8 cellular contexts compared by ENCODE assay signal in genomic region chr1:47437518-47438320, GRCh38. TPM values are rescaled to one million over a fixed set of nuclear protein-coding genes. Genes with fewer than 3 reads are reported as not detected.
A peak's percentile ranks its signal among the peaks of the same experiment; 100 is the strongest.
DNase-seq lines count a peak whose midpoint lies in the region; ATAC-seq and TF ChIP-seq lines count a peak whose summit lies in the region.

Gene FOXD2, plus strand, starts transcription at chr1:47438044. Its CDS starts 92 bp downstream, at chr1:47438136.

- H3K27ac ChIP-seq in SU-DHL-6 (ENCODE audit: low read depth, low read length) = peak within 1 kb of the TSS; percentile 78
- H3K27ac ChIP-seq in right cardiac atrium (ENCODE audit: low read length) = no peak within 1 kb of the TSS

- H3K9me2 ChIP-seq in SU-DHL-6 (replicated peaks; ENCODE audit: insufficient read depth, low read length) = no peaks in the 10 kb centered on the region

- intact Hi-C loops in right cardiac atrium (cut with DNase I) = loop anchor here in 3 of 4 donors (5.0 to 10.0 kb wide), 4 partner anchors 253 to 290 kb away; no protein-coding TSS in a partner anchor

- no peaks in the 10 kb centered on the region for H3K27me3 ChIP-seq in SU-DHL-6 (ENCODE audit: low read length)
- peaks cover 52% of the 10 kb centered on the region for H3K27me3 ChIP-seq in adipocyte (replicated peaks; ENCODE audit: control insufficient read depth, insufficient read depth, low read length)
- H3K27me3 ChIP-seq in right cardiac atrium (ENCODE audit: control insufficient read depth, insufficient read depth) = peaks cover 3% of the 10 kb centered on the region

- no peaks in the 10 kb centered on the region for H4K20me1 ChIP-seq in SU-DHL-6 (ENCODE audit: low read depth, low read length)

- H3K36me3 ChIP-seq in SU-DHL-6 (ENCODE audit: low read length) (no peaks in the 10 kb centered on the region), adipocyte (ENCODE audit: control insufficient read depth, insufficient read depth, low read length, severe bottlenecking) (no peaks in the 10 kb centered on the region)

- TF ChIP-seq CTCF in GM12875 (IDR thresholded peaks at IDR 0.05; ENCODE audit: borderline replicate concordance, insufficient read depth, low read depth, low read length) = peak; percentile 90
- peak; percentile 55 for TF ChIP-seq CTCF in NB4 (IDR thresholded peaks at IDR 0.05; ENCODE audit: low read depth, low read length)
- TF ChIP-seq CTCF in SU-DHL-6 (IDR thresholded peaks at IDR 0.05; ENCODE audit: insufficient read depth, low read length, poor library complexity, severe bottlenecking) = peak; percentile 59
- peak; percentile 59 for TF ChIP-seq CTCF in retinal pigment epithelial cell (conservative IDR thresholded peaks at IDR 0.05; ENCODE audit: low read depth, low read length)

- peak within 1 kb of the TSS; percentile 77 for H3K4me3 ChIP-seq in GM12875 (ENCODE audit: low read depth, low read length)
- peak within 1 kb of the TSS; percentile 78 for H3K4me3 ChIP-seq in NB4 (ENCODE audit: low read depth, low read length)
- H3K4me3 ChIP-seq in SU-DHL-6 (ENCODE audit: insufficient read depth, low read length, poor library complexity, severe bottlenecking) = peak within 1 kb of the TSS; percentile 73
- peak within 1 kb of the TSS; percentile 84 for H3K4me3 ChIP-seq in adipocyte (ENCODE audit: low read length)
- H3K4me3 ChIP-seq in right cardiac atrium (ENCODE audit: low read length) = peak within 1 kb of the TSS; percentile 84
- H3K4me3 ChIP-seq in retinal pigment epithelial cell (ENCODE audit: low read length) = peak within 1 kb of the TSS; percentile 57

- peak within 1 kb of the TSS; percentile 87 for H2AFZ ChIP-seq in SU-DHL-6 (ENCODE audit: low read depth, low read length, severe bottlenecking)

- peak; percentile 82 for ATAC-seq in HG02610 (IDR thresholded peaks at IDR 0.05; ENCODE audit: unreplicated experiment)
- peak; percentile 95 for ATAC-seq in right cardiac atrium

- H3K4me1 ChIP-seq in adipocyte (ENCODE audit: control insufficient read depth, insufficient read depth, low read length) (peaks cover 24% of the 10 kb centered on the region), right cardiac atrium (ENCODE audit: control insufficient read depth, insufficient read depth, low read length) (no peaks in the 10 kb centered on the region)

- peaks cover 40% of the 10 kb centered on the region for H3K79me2 ChIP-seq in SU-DHL-6 (ENCODE audit: insufficient read depth, low read length)

- peak within 1 kb of the TSS; percentile 91 for H3K9ac ChIP-seq in SU-DHL-6 (ENCODE audit: low read length)
- peak within 1 kb of the TSS; percentile 75 for H3K9ac ChIP-seq in adipocyte (ENCODE audit: low read length)

- peak within 1 kb of the TSS; percentile 77 for H3K4me2 ChIP-seq in SU-DHL-6 (ENCODE audit: low read depth, low read length, poor library complexity, severe bottlenecking)

- DNase-seq in NB4 (ENCODE audit: low read depth) (peak; percentile 92), adipocyte (ENCODE audit: low read depth) (peak; percentile 91), right cardiac atrium (peak; percentile 86 to 94 (median 93)), retinal pigment epithelial cell (ENCODE audit: low read depth) (no peak), cortex of kidney (lab: John Stamatoyannopoulos, UW) (no peak)

- under 1% methylated on average over 94 of the region's 94 CpGs for WGBS in right cardiac atrium

- no peaks in the 10 kb centered on the region for H3F3A ChIP-seq in SU-DHL-6 (ENCODE audit: insufficient read depth)

- H3K9me3 ChIP-seq in SU-DHL-6 (ENCODE audit: insufficient read depth, low read length) (no peaks in the 10 kb centered on the region), adipocyte (ENCODE audit: control insufficient read depth, low read length) (no peaks in the 10 kb centered on the region), right cardiac atrium (ENCODE audit: control insufficient read depth, low read length) (no peaks in the 10 kb centered on the region)

- peak; percentile 69 for TF ChIP-seq POLR2A in NB4 (IDR thresholded peaks at IDR 0.05; ENCODE audit: extremely low read depth, insufficient read length)

RNA-seq across cellular contexts. Expression of gene FOXD2, which starts in this region (rescaled TPM):
- total RNA-seq in right cardiac atrium = under 1 TPM in 2 of 4 donors, not detected in 2; 0.06 to 0.08 TPM
- polyA plus RNA-seq in right cardiac atrium = 0.05 TPM

Comparison
In these comparisons a context has a peak if more than half of its experiments do, and no peak if none do; other contexts are left out.
1. Peak in DNase-seq, ATAC-seq and H3K4me3 ChIP-seq in right cardiac atrium; RNA of the gene not detected or under 1 TPM.
2. DNase-seq: peak in NB4 (single experiment) and adipocyte (single experiment); none in retinal pigment epithelial cell (single experiment) and cortex of kidney (single experiment).
3. Peak in every context shown above with its lines, with median percentiles within 50 percentile points of each other: H3K4me3 ChIP-seq and CTCF ChIP-seq.